Comparison of ENCODE assay signal across 8 cellular contexts in the genomic region with DNA sequence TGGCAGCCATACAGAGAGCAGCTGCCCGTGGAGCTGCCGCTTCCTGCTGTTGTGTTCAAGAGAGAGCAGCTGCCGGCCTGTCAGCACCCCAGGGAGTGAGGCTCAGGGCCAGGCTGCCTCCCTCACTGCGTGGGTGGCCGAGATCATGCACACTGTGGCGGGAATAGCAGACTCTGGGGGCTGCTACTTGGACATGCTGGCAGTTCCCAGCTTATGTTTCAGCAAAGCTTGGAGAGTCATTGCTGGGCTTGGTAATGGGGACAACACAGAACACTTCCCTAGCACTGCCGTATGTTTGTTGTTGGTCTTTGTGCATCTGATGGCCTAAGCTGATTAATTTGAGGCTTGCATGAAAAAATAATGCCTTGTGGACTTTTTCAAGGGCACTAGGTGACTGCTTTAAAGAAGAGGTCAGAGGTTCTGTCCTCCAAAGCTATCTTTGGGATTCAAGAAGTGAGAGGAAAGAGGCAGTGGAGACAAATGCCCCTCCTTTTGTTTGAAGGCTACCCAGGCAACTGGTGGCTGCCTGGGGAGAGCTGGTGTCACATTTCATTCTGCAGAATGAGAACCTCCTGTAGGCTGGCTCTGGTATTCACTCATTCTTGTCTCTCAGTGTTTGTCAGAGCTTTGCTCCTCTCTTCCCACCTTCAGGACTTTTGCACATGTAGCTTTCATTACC. TPM values are rescaled to one million over a fixed set of nuclear protein-coding genes. Genes with fewer than 3 reads are reported as not detected.
DNase-seq lines count a peak whose midpoint lies in the region; ATAC-seq and TF ChIP-seq lines count a peak whose summit lies in the region.

No MANE protein-coding gene starts in this region.

- ATAC-seq in HG02981 (IDR thresholded peaks at IDR 0.05; ENCODE audit: unreplicated experiment) = no peak

- in situ Hi-C loops in ACHN (cut with HindIII; ENCODE audit: low pct_ligation_motif_present, low pct_unique_long_range_greater_than_20kb, low sequenced_read_pairs) = no loop called here

- DNase-seq in COR-L47 (lab: John Stamatoyannopoulos, UW) = peak; percentile 92
- peak; percentile 94 for DNase-seq in NCI-H146 (lab: John Stamatoyannopoulos, UW)
- DNase-seq in hippocampal formation (lab: John Stamatoyannopoulos, UW) = peak; percentile 19 to 50
- DNase-seq in ACHN = no peak
- DNase-seq in GM20000 (ENCODE audit: low spot score) = no peak

- no peak for TF ChIP-seq CTCF in GM20000 (IDR thresholded peaks at IDR 0.05; ENCODE audit: extremely low read depth, missing control alignments)

- H3K27ac ChIP-seq in angular gyrus (ENCODE audit: low read depth, low read length) (peak overlapping the region; percentile 51), temporal lobe (ENCODE audit: low read depth, low read length) (peak overlapping the region; percentile 54)

RNA-seq across cellular contexts. Expression of a gene that starts 18.8 kb away (rescaled TPM):
- 2.5 TPM for total RNA-seq in temporal lobe

Comparison
In these comparisons a context has a peak if more than half of its experiments do, and no peak if none do; other contexts are left out.
1. DNase-seq: peak in COR-L47 (single experiment), NCI-H146 (single experiment) and hippocampal formation (2 of 2); none in ACHN (single experiment) and GM20000 (single experiment).